ENCODE assay signal across 8 cellular contexts in the genomic region with DNA sequence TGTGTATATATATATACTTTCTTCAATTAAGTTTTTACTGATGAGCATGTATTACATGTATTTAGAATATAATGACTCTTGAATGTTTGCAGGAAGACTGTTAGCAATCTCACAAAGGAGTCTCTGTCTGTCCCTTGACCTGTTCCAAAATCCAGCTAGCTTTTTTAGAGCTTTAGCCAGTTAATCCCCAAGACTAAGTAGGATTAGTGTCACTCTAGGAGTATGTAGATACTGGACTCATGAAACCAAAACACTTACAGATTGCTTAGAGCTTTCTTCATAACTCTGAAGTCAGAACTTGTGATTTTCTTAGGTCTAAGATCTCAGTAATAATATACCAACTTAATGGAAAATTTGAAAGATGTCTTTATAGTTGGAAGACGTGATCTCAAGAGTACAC. TPM values are rescaled to one million over a fixed set of nuclear protein-coding genes. Genes with fewer than 3 reads are reported as not detected.
DNase-seq lines count a peak whose midpoint lies in the region; ATAC-seq and TF ChIP-seq lines count a peak whose summit lies in the region.

No MANE protein-coding gene starts in this region.

- BruUV-seq in mammary epithelial cell (replicated peaks; lab: Mats Ljungman, UMichigan) = no TSS peak

- peaks cover 4% of the 10 kb centered on the region for H4K20me1 ChIP-seq in mammary epithelial cell (ENCODE audit: insufficient read depth, low read length)

- CTCF ChIA-PET in CD8-positive, alpha-beta T cell (lab: Charles Lee) = interaction anchor here (1.3 to 1.4 kb wide), 3 partner anchors 16 to 21 kb away, joined by 3 to 4 read pairs (median 4); no protein-coding TSS in a partner anchor
- CTCF ChIA-PET in mammary epithelial cell (lab: Charles Lee; ENCODE audit: low non-redundant PET) = no interaction called here

- no peak overlapping the region for H3K4me3 ChIP-seq in CD8-positive, alpha-beta T cell (ENCODE audit: low read depth, low read length)
- H3K4me3 ChIP-seq in mammary epithelial cell (replicated peaks in 1 of 3; ENCODE audit: insufficient read depth in 1 of 3, low read depth in 2 of 3, low read length in 3 of 3) = peak overlapping the region in 2 of 3 experiments; percentile 94 to 97

- H3K9me3 Mint-ChIP-seq in CD8-positive, alpha-beta T cell = peaks cover 1% of the 10 kb centered on the region
- H3K9me3 Mint-ChIP-seq in natural killer cell = no peaks in the 10 kb centered on the region

- H3K36me3 Mint-ChIP-seq in CD8-positive, alpha-beta T cell = peaks cover 39% of the 10 kb centered on the region
- no peaks in the 10 kb centered on the region for H3K36me3 Mint-ChIP-seq in natural killer cell

- peak overlapping the region; percentile 22 for H3K9ac ChIP-seq in mammary epithelial cell (ENCODE audit: insufficient read depth, low read length)

- dilution Hi-C loops in mammary epithelial cell (cut with HindIII; ENCODE audit: low sequenced_read_pairs) = no loop called here

- in situ Hi-C loops in mammary epithelial cell (cut with MboI; ENCODE audit: low sequenced_read_pairs in 2 of 2) = no loop called here

- H3K4me3 Mint-ChIP-seq in CD8-positive, alpha-beta T cell = peak overlapping the region; percentile 64
- peak overlapping the region; percentile 38 for H3K4me3 Mint-ChIP-seq in natural killer cell

- no peak for DNase-seq in CD8-positive, alpha-beta T cell
- DNase-seq in LHCN-M2 (ENCODE audit: low read depth) (peak; percentile 18), mammary epithelial cell (no peak), natural killer cell (no peak)
- DNase-seq in central memory CD4-positive, alpha-beta T cell = no peak

- no peak overlapping the region for H3K27ac ChIP-seq in CD8-positive, alpha-beta T cell (ENCODE audit: low read depth, low read length)
- H3K27ac ChIP-seq in mammary epithelial cell (ENCODE audit: insufficient read depth, low read depth, low read length) = peak overlapping the region; percentile 30

- H3K4me1 ChIP-seq in CD8-positive, alpha-beta T cell (ENCODE audit: insufficient read depth, low read length) = peaks cover 28% of the 10 kb centered on the region
- H3K4me1 ChIP-seq in mammary epithelial cell (ENCODE audit: insufficient read depth, low read length) = peaks cover 19% of the 10 kb centered on the region

- peaks cover 5% of the 10 kb centered on the region for H3K36me3 ChIP-seq in CD8-positive, alpha-beta T cell (ENCODE audit: insufficient read depth, low read length)
- H3K36me3 ChIP-seq in mammary epithelial cell (ENCODE audit: insufficient read depth, low read length) = peaks cover 1% of the 10 kb centered on the region

- no peak overlapping the region for H2AFZ ChIP-seq in mammary epithelial cell (ENCODE audit: low read depth, low read length)

- H3K9me3 ChIP-seq in CD8-positive, alpha-beta T cell (ENCODE audit: low read length) = no peaks in the 10 kb centered on the region
- H3K9me3 ChIP-seq in mammary epithelial cell (replicated peaks; ENCODE audit: insufficient read depth, low read length) = no peaks in the 10 kb centered on the region

- POLR2A ChIA-PET in CD8-positive, alpha-beta T cell (lab: Charles Lee) = interaction anchor here (1.1 kb wide), 1 partner anchor 213 kb away, joined by 4 read pairs; the partner anchor contains the start of genes R3HDM1 and ZRANB3

- peak overlapping the region; percentile 90 for H3K4me2 ChIP-seq in mammary epithelial cell (ENCODE audit: insufficient read depth, low read depth, low read length)

- intact Hi-C loops in CD8-positive, alpha-beta T cell (cut with DNase I, micrococcal nuclease) = loop anchor here in 1 of 2 experiments (5.0 to 10.0 kb wide), 5 partner anchors 82 to 1622 kb away; partner anchors contain the start of gene DARS1
- intact Hi-C loops in mammary epithelial cell (cut with micrococcal nuclease) = loop anchor here (2.0 kb wide), 1 partner anchor 213 kb away; the partner anchor contains the start of genes R3HDM1 and ZRANB3
- intact Hi-C loops in natural killer cell (cut with micrococcal nuclease) = loop anchor here (5.0 kb wide), 1 partner anchor 373 kb away; the partner anchor contains the start of gene CXCR4

- no peaks in the 10 kb centered on the region for H3K27me3 Mint-ChIP-seq in CD8-positive, alpha-beta T cell (ENCODE audit: low read depth)
- H3K27me3 Mint-ChIP-seq in natural killer cell (ENCODE audit: low read depth in 2 of 2) = no peaks in the 10 kb centered on the region

- H3K79me2 ChIP-seq in mammary epithelial cell (ENCODE audit: insufficient read depth, low read length) = peaks cover 66% of the 10 kb centered on the region

- H3K4me1 Mint-ChIP-seq in CD8-positive, alpha-beta T cell (ENCODE audit: low read depth) = peaks cover 53% of the 10 kb centered on the region
- peaks cover 42 to 44% of the 10 kb centered on the region in 2 donors for H3K4me1 Mint-ChIP-seq in natural killer cell

- no peaks in the 10 kb centered on the region for H3K27me3 ChIP-seq in CD8-positive, alpha-beta T cell (ENCODE audit: insufficient read depth, low read length)
- H3K27me3 ChIP-seq in mammary epithelial cell (ENCODE audit: insufficient read depth, low read length) = no peaks in the 10 kb centered on the region

- H3K27ac Mint-ChIP-seq in CD8-positive, alpha-beta T cell = peak overlapping the region; percentile 1
- peak overlapping the region; percentile 77 to 96 for H3K27ac Mint-ChIP-seq in natural killer cell

- WGBS in mammary epithelial cell (ENCODE audit: low coverage, missing lambda C conversion rate) = 45% methylated on average over 1 of the region's 1 CpG

- TF ChIP-seq CTCF in CD8-positive, alpha-beta T cell (IDR thresholded peaks at IDR 0.05) = no peak
- no peak for TF ChIP-seq CTCF in mammary epithelial cell (conservative IDR thresholded peaks at IDR 0.05 in 1 of 2, IDR thresholded peaks at IDR 0.05 in 1 of 2; ENCODE audit: extremely low read depth in 1 of 2, insufficient read depth in 1 of 2, low read depth in 1 of 2, low read length in 2 of 2)
- TF ChIP-seq CTCF in natural killer cell (IDR thresholded peaks at IDR 0.05) = no peak

- no peak for ATAC-seq in CD8-positive, alpha-beta T cell
- ATAC-seq in natural killer cell (no peak), HG03039 (IDR thresholded peaks at IDR 0.05; ENCODE audit: unreplicated experiment) (no peak), GM21825 (IDR thresholded peaks at IDR 0.05; ENCODE audit: unreplicated experiment) (no peak), GM19463 (IDR thresholded peaks at IDR 0.05; ENCODE audit: unreplicated experiment) (no peak)

RNA-seq across cellular contexts. Expression of gene UBXN4, which starts 2.2 kb away (rescaled TPM):
- 100 to 1,000 TPM; 157 to 172 TPM for total RNA-seq in CD8-positive, alpha-beta T cell
- total RNA-seq in LHCN-M2 (2014; rRNA removed) (44.1 and 56.4 TPM in 2 replicates), mammary epithelial cell (10 to 100 TPM; 72.2 to 72.9 TPM), natural killer cell (100 to 1,000 TPM; 129 to 153 (median 150) TPM)
- polyA plus RNA-seq in LHCN-M2 (2012) = 26.1 TPM
- polyA plus RNA-seq in mammary epithelial cell = 34.0 TPM
- 29.6 TPM for polyA minus RNA-seq in mammary epithelial cell
